In genomic region chr1:218165687-218166088, GRCh38 we compare ENCODE assay signal across 10 cellular contexts.
DNase-seq lines count a peak whose midpoint lies in the region; ATAC-seq and TF ChIP-seq lines count a peak whose summit lies in the region.
"Had no signal": no experiment of that assay in that cellular context is flagged by ENCODE, and none has a peak within 500 bp of the region (broad histone marks: within the 10 kb centered on the region; RNA-seq: fewer than 3 reads in every experiment).

No MANE protein-coding gene starts in this region.

- no peak overlapping the region for H4K91ac ChIP-seq in trophoblast cell (ENCODE audit: low read depth, low read length)

- H3K4me3 ChIP-seq in endodermal cell (ENCODE audit: low read length), result peak overlapping the region; percentile 87
- H3K4me3 ChIP-seq in trophoblast cell (ENCODE audit: low read depth, low read length), result peak overlapping the region; percentile 64

- no peak overlapping the region for H3K4ac ChIP-seq in trophoblast cell (ENCODE audit: low read depth, low read length)

- DNase-seq in ELF-1 (ENCODE audit: low read depth, low spot score) (peak; percentile 44), NCI-H524 (lab: John Stamatoyannopoulos, UW) (peak; percentile 27 to 56), endodermal cell (no peak), trophoblast cell (no peak), NCI-H128 (lab: John Stamatoyannopoulos, UW; ENCODE audit: unreplicated experiment) (no peak), NCI-H2171 (lab: John Stamatoyannopoulos, UW) (no peak), DMS153 treated with DMSO at 0.1 percent for 48 hours (lab: John Stamatoyannopoulos, UW; ENCODE audit: unreplicated experiment) (no peak)

- 3% methylated on average over 9 to 11 of the region's 11 CpGs for WGBS in endodermal cell (ENCODE audit: insufficient coverage in 1 of 2, insufficient read length in 1 of 2), 2 experiments
- no CpG with 5 or more reads among the region's 11 CpGs for WGBS in trophoblast cell (ENCODE audit: extremely low coverage, insufficient coverage, insufficient read length)

- H2AFZ ChIP-seq in trophoblast cell (ENCODE audit: insufficient read depth, low read length, poor library complexity), result peak overlapping the region; percentile 76

- no peaks in the 10 kb centered on the region for H3K9me3 Mint-ChIP-seq in endodermal cell

- H3K4me1 Mint-ChIP-seq in endodermal cell, result peaks cover 17% of the 10 kb centered on the region

- H3K36me3 ChIP-seq in endodermal cell (ENCODE audit: control insufficient read depth, insufficient read depth, low read length) (no peaks in the 10 kb centered on the region), trophoblast cell (ENCODE audit: control insufficient read depth in 1 of 2, insufficient read depth in 2 of 2, low read length in 2 of 2) (no peaks in the 10 kb centered on the region)
- H3K36me3 ChIP-seq: neutrophil had no signal

- H3K27ac Mint-ChIP-seq in endodermal cell, result no peak overlapping the region

- H3K14ac ChIP-seq in trophoblast cell (ENCODE audit: low read length), result no peak overlapping the region

- no peak for ATAC-seq in HG03095 (IDR thresholded peaks at IDR 0.05; ENCODE audit: unreplicated experiment)
- ATAC-seq: HCT116 had no signal

- no peaks in the 10 kb centered on the region for H3K79me2 ChIP-seq in trophoblast cell (ENCODE audit: control insufficient read depth, insufficient read depth, low read length, poor library complexity)

- TF ChIP-seq CTCF in endodermal cell (conservative IDR thresholded peaks at IDR 0.05), result no peak

- peak overlapping the region; percentile 73 for H3K9ac ChIP-seq in endodermal cell (ENCODE audit: extremely low read depth, low read length, poor library complexity, severe bottlenecking)
- H3K9ac ChIP-seq in trophoblast cell (ENCODE audit: low read length), result no peak overlapping the region

- H3K27me3 Mint-ChIP-seq in endodermal cell (ENCODE audit: insufficient read depth), result peaks cover 62% of the 10 kb centered on the region

- H3K4me2 ChIP-seq in trophoblast cell (ENCODE audit: low read length), result peak overlapping the region; percentile 99

- H3K27me3 ChIP-seq in endodermal cell (ENCODE audit: control insufficient read depth, insufficient read depth, low read length, poor library complexity, severe bottlenecking), result peaks cover 16% of the 10 kb centered on the region
- H3K27me3 ChIP-seq in trophoblast cell (ENCODE audit: insufficient read depth, low read length), result peaks cover 26% of the 10 kb centered on the region

- no peak overlapping the region for H2BK5ac ChIP-seq in trophoblast cell (ENCODE audit: low read depth, low read length, poor library complexity)

- H3K4me1 ChIP-seq in endodermal cell (ENCODE audit: control insufficient read depth, insufficient read depth, low read length), result peaks cover 2% of the 10 kb centered on the region
- H3K4me1 ChIP-seq in trophoblast cell (ENCODE audit: control insufficient read depth in 1 of 2, insufficient read depth in 2 of 2, low read length in 2 of 2), result peaks cover 5 to 11% of the 10 kb centered on the region in 2 experiments

- H3K79me1 ChIP-seq in trophoblast cell (ENCODE audit: low read length), result no peaks in the 10 kb centered on the region

- H4K8ac ChIP-seq in trophoblast cell (ENCODE audit: low read depth, low read length), result no peak overlapping the region

- H3K9me3 ChIP-seq in endodermal cell (ENCODE audit: control insufficient read depth, low read length) (no peaks in the 10 kb centered on the region), trophoblast cell (ENCODE audit: insufficient read depth, low read depth, low read length) (peaks cover 1% of the 10 kb centered on the region)
- H3K9me3 ChIP-seq: neutrophil had no signal

- no peak overlapping the region for H2BK120ac ChIP-seq in trophoblast cell (ENCODE audit: insufficient read depth, low read length, poor library complexity)

- H2AK5ac ChIP-seq in trophoblast cell (ENCODE audit: low read length), result no peak overlapping the region

- H3K27ac ChIP-seq in endodermal cell (ENCODE audit: low read depth, low read length) (no peak overlapping the region), trophoblast cell (ENCODE audit: low read depth, low read length) (no peak overlapping the region)
- H3K27ac ChIP-seq: neutrophil had no signal

- peak overlapping the region; percentile 82 for H3K4me3 Mint-ChIP-seq in endodermal cell

- H2BK12ac ChIP-seq in trophoblast cell (ENCODE audit: low read length), result no peak overlapping the region

- H3K18ac ChIP-seq in trophoblast cell (ENCODE audit: low read length), result no peak overlapping the region

- H3K36me3 Mint-ChIP-seq in endodermal cell (ENCODE audit: low read depth), result no peaks in the 10 kb centered on the region

- no peak overlapping the region for H3K23ac ChIP-seq in trophoblast cell (ENCODE audit: low read length)

- no peak overlapping the region for H4K12ac ChIP-seq in trophoblast cell (ENCODE audit: low read depth, low read length)

Comparison
In these comparisons a context has a peak if more than half of its experiments do, and no peak if none do; other contexts are left out.
1. DNase-seq: peak in ELF-1 (single experiment) and NCI-H524 (2 of 2); none in endodermal cell (single experiment), trophoblast cell (0 of 2), NCI-H128 (single experiment), NCI-H2171 (single experiment) and DMS153 treated with DMSO at 0.1 percent for 48 hours (single experiment).